In the genomic region with DNA sequence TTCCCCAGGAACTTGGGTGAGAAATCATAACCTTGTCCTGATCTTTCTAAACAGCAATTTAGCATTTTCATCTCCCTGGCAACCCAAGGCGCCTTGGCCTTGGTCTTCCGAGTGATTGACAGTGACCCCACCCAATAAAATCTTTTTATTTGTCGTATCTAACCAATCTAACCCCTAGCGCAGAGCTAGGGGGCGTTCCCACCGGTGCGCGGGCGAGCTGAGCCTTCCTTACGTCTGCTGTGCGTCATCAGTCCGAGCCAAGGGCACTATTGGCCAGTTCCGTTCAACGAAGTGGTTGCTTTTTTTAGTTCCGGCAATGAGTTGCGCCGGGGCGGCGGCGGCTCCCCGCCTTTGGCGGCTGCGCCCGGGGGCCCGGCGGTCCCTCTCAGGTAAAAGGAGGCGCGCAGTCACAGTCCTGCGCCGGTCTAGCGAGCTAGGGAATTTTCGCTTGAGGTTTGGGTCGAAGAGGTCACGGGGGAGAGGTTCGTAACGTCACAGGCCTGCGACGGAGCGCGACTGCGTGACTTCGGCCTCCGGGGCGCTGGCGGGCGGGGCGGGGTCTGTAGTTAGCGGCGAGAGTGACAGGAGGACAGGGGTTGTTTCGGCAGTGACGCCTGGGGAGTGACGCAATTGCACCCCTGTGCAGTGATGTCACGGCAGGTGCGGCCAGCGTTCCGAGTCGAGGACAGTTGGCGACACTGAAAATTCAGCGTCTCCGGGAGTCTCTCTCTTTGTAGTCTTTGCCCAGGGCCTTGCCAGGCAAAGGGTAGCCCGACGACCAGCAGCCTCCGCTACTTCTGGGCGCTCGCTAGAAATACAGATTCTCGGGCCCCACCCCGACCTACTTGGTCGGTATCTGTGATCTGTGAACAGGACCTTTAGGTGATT, we compare ENCODE assay signal across 2 cellular contexts.
TF ChIP-seq lines count a peak whose summit lies in the region.

A gene (plus strand): TSS at position 266 of the 888 bp plus-strand sequence. CDS start 51 bp downstream, at position 317.

TF ChIP-seq in HCT116, 20 proteins besides CTCF, POLR2A, EP300 and RAD21 (continued from another document):
- peak; percentile 35 for TF ChIP-seq YY1 (IDR thresholded peaks at IDR 0.05; ENCODE audit: extremely low read depth, insufficient replicate concordance, low read depth, low read length)
- no peak for TF ChIP-seq JUND (IDR thresholded peaks at IDR 0.05)
- peak; percentile 46; the same call in 1 of the 2 replicates for TF ChIP-seq CBX3 (IDR thresholded peaks at IDR 0.05; ENCODE audit: low read depth)
- TF ChIP-seq POLR2AphosphoS5 (IDR thresholded peaks at IDR 0.05; ENCODE audit: low read depth, low read length): no peak; the same call in 1 of the 2 replicates
- TF ChIP-seq SIN3A (IDR thresholded peaks at IDR 0.05; ENCODE audit: low read depth): no peak; the same call in 1 of the 2 replicates
- peak; percentile 80 for TF ChIP-seq EGR1 (IDR thresholded peaks at IDR 0.05; ENCODE audit: low read depth)
- 0 out of 2 replicates have a peak, but pooled peaks have one; percentile 29 for TF ChIP-seq ZFX (IDR thresholded peaks at IDR 0.05)
- TF ChIP-seq FOSL1 (IDR thresholded peaks at IDR 0.05; ENCODE audit: low read depth): no peak
- TF ChIP-seq CEBPB (IDR thresholded peaks at IDR 0.05; ENCODE audit: low read depth): peak; percentile 85
- no peak for TF ChIP-seq EZH2 (IDR thresholded peaks at IDR 0.05)
- TF ChIP-seq TCF7L2 (IDR thresholded peaks at IDR 0.05; ENCODE audit: borderline replicate concordance, extremely low read depth, insufficient read depth, insufficient read length): peak; percentile 67
- peak; percentile 55; the same call in 1 of the 2 replicates for TF ChIP-seq ELF1 (IDR thresholded peaks at IDR 0.05; ENCODE audit: borderline replicate concordance, low read depth)

TF ChIP-seq in neural cell, 6 proteins besides CTCF, POLR2A, EP300 and RAD21 (continued from another document):
- TF ChIP-seq, protein P1, sequence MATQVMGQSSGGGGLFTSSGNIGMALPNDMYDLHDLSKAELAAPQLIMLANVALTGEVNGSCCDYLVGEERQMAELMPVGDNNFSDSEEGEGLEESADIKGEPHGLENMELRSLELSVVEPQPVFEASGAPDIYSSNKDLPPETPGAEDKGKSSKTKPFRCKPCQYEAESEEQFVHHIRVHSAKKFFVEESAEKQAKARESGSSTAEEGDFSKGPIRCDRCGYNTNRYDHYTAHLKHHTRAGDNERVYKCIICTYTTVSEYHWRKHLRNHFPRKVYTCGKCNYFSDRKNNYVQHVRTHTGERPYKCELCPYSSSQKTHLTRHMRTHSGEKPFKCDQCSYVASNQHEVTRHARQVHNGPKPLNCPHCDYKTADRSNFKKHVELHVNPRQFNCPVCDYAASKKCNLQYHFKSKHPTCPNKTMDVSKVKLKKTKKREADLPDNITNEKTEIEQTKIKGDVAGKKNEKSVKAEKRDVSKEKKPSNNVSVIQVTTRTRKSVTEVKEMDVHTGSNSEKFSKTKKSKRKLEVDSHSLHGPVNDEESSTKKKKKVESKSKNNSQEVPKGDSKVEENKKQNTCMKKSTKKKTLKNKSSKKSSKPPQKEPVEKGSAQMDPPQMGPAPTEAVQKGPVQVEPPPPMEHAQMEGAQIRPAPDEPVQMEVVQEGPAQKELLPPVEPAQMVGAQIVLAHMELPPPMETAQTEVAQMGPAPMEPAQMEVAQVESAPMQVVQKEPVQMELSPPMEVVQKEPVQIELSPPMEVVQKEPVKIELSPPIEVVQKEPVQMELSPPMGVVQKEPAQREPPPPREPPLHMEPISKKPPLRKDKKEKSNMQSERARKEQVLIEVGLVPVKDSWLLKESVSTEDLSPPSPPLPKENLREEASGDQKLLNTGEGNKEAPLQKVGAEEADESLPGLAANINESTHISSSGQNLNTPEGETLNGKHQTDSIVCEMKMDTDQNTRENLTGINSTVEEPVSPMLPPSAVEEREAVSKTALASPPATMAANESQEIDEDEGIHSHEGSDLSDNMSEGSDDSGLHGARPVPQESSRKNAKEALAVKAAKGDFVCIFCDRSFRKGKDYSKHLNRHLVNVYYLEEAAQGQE (IDR thresholded peaks at IDR 0.05; ENCODE audit: borderline replicate concordance): peak; percentile 11
- no peak for TF ChIP-seq EZH2 (IDR thresholded peaks at IDR 0.05; ENCODE audit: borderline replicate concordance, insufficient read depth, low read length, poor library complexity, severe bottlenecking)
- TF ChIP-seq MXI1 (conservative IDR thresholded peaks at IDR 0.05; ENCODE audit: poor library complexity, severe bottlenecking): peak; percentile 84
- peak; percentile 86 for TF ChIP-seq POLR2AphosphoS5 (IDR thresholded peaks at IDR 0.05)
